ENCODE assay signal across 11 cellular contexts in the genomic region with DNA sequence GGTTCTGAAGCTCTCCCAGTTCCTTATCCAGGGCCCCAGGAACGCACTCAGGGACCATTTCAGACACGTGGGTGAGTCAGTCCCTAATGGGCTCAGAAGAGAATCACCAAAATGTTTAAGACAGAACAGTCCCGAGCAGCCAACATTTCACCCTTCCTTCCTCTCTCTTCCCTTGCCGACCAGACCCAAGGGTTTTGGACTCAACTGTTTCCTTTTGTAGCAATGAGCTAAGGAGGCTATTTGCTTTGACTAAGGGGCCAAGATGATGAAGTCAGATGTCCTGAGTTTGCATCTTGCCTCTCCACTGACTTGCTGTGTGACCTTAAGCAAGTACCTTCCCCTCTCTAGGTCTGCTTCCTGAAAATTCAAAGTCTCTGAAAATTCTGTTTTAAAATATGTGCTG.
DNase-seq lines count a peak whose midpoint lies in the region; ATAC-seq and TF ChIP-seq lines count a peak whose summit lies in the region.
"Had no signal": no experiment of that assay in that cellular context is flagged by ENCODE, and none has a peak within 500 bp of the region (broad histone marks: within the 10 kb centered on the region; RNA-seq: fewer than 3 reads in every experiment).

No MANE protein-coding gene starts in this region.

- TF ChIP-seq POLR2A in vagina (IDR thresholded peaks at IDR 0.05) (no peak), gastrocnemius medialis (IDR thresholded peaks at IDR 0.05) (no peak)

- DNase-seq in Right ventricle myocardium superior: no peak
- no peak for DNase-seq in left ventricle myocardium inferior
- peak in 1 of 2 donors; percentile 52 for DNase-seq in vagina (ENCODE audit: extremely low spot score in 2 of 2)
- no peak for DNase-seq in gastrocnemius medialis
- DNase-seq in T-helper 2 cell: no peak
- DNase-seq in stimulated activated CD4-positive, alpha-beta T cell treated with anti-CD3 and anti-CD28 coated beads, Interleukin-2, amount 100 ng/mL, for 48 hours: no peak
- DNase-seq: activated B cell treated with CpG ODN at 0.5 μM for 24 hours; activated naive CD4-positive, alpha-beta T cell; NCI-H1105 had no signal

- H3K9ac ChIP-seq in iPS-20b (ENCODE audit: low read depth, low read length): peak overlapping the region; percentile 65; the same call in 1 of the 2 replicates

- ATAC-seq in Right ventricle myocardium superior (ENCODE audit: poor library complexity) (peak; percentile 13), gastrocnemius medialis (no peak)

- H3K27ac Mint-ChIP-seq in brain: peak overlapping the region in 3 of 5 experiments; percentile 60 to 94 (median 86)
- H3K27ac Mint-ChIP-seq: activated B cell treated with CpG ODN at 0.5 μM for 24 hours had no signal

- H3K36me3 Mint-ChIP-seq in brain: peaks cover 19% of the 10 kb centered on the region

- H3K27me3 ChIP-seq in left ventricle myocardium inferior (ENCODE audit: low read depth) (peaks cover 4% of the 10 kb centered on the region), iPS-20b (ENCODE audit: insufficient read depth, low read length) (no peaks in the 10 kb centered on the region), vagina (no peaks in the 10 kb centered on the region), gastrocnemius medialis (no peaks in the 10 kb centered on the region)

- H3K4me3 Mint-ChIP-seq in brain: peak overlapping the region in 2 of 5 experiments; percentile 16 to 36
- H3K4me3 Mint-ChIP-seq: activated B cell treated with CpG ODN at 0.5 μM for 24 hours had no signal

- in situ Hi-C loops in gastrocnemius medialis (cut with MboI; ENCODE audit: low sequenced_read_pairs in 4 of 4): no loop called here

- intact Hi-C loops in Right ventricle myocardium superior (cut with DNase I): no loop called here
- intact Hi-C loops in left ventricle myocardium inferior (cut with micrococcal nuclease): no loop called here
- intact Hi-C loops in vagina (cut with DNase I): no loop called here
- intact Hi-C loops in gastrocnemius medialis (cut with DNase I; ENCODE audit: low total_unique reads): no loop called here

- H3K27me3 Mint-ChIP-seq in brain: peaks cover 19% of the 10 kb centered on the region

- H3K4me3 ChIP-seq in left ventricle myocardium inferior (no peak overlapping the region), iPS-20b (ENCODE audit: low read length) (peak overlapping the region; percentile 7; the same call in 1 of the 2 replicates), vagina (no peak overlapping the region), gastrocnemius medialis (no peak overlapping the region)

- no peak overlapping the region for H3K27ac ChIP-seq in left ventricle myocardium inferior (replicated peaks)
- peak overlapping the region; percentile 59 for H3K27ac ChIP-seq in iPS-20b (ENCODE audit: low read length)
- peak overlapping the region; percentile 80 for H3K27ac ChIP-seq in vagina
- no peak overlapping the region for H3K27ac ChIP-seq in gastrocnemius medialis

- H3K4me1 Mint-ChIP-seq in brain: peaks cover 76% of the 10 kb centered on the region
- H3K4me1 Mint-ChIP-seq: activated B cell treated with CpG ODN at 0.5 μM for 24 hours had no signal

- H3K9me3 ChIP-seq in left ventricle myocardium inferior (replicated peaks) (peaks cover 23% of the 10 kb centered on the region), iPS-20b (ENCODE audit: insufficient read depth, low read depth, low read length) (peaks cover 5% of the 10 kb centered on the region; the same call in 1 of the 2 replicates), vagina (no peaks in the 10 kb centered on the region), gastrocnemius medialis (no peaks in the 10 kb centered on the region)

- H3K36me3 ChIP-seq in left ventricle myocardium inferior (no peaks in the 10 kb centered on the region), iPS-20b (ENCODE audit: insufficient read depth, low read depth, low read length) (no peaks in the 10 kb centered on the region), vagina (no peaks in the 10 kb centered on the region), gastrocnemius medialis (no peaks in the 10 kb centered on the region)

- TF ChIP-seq CTCF in left ventricle myocardium inferior (IDR thresholded peaks at IDR 0.05; ENCODE audit: borderline replicate concordance) (no peak), brain (conservative IDR thresholded peaks at IDR 0.05) (no peak), vagina (IDR thresholded peaks at IDR 0.05) (no peak), gastrocnemius medialis (IDR thresholded peaks at IDR 0.05 in 4 of 5, conservative IDR thresholded peaks at IDR 0.05 in 1 of 5) (no peak)

- H3K9me3 Mint-ChIP-seq in brain: peaks cover 11 to 19% (median 18%) of the 10 kb centered on the region in 5 experiments
- H3K9me3 Mint-ChIP-seq: activated B cell treated with CpG ODN at 0.5 μM for 24 hours had no signal

- H3K4me1 ChIP-seq in left ventricle myocardium inferior: peaks cover 22% of the 10 kb centered on the region
- peaks cover 43% of the 10 kb centered on the region for H3K4me1 ChIP-seq in iPS-20b (ENCODE audit: insufficient read depth, low read length)
- H3K4me1 ChIP-seq in vagina: peaks cover 4% of the 10 kb centered on the region
- H3K4me1 ChIP-seq in gastrocnemius medialis: peaks cover 0 to 23% of the 10 kb centered on the region in 2 donors

Comparison
In these comparisons a context has a peak if more than half of its experiments do, and no peak if none do; other contexts are left out.
1. H3K27ac ChIP-seq: peak in iPS-20b (single experiment) and vagina (single experiment); none in left ventricle myocardium inferior (single experiment) and gastrocnemius medialis (0 of 4).